Comparison of ENCODE assay signal across 1 cellular context in the genomic region with DNA sequence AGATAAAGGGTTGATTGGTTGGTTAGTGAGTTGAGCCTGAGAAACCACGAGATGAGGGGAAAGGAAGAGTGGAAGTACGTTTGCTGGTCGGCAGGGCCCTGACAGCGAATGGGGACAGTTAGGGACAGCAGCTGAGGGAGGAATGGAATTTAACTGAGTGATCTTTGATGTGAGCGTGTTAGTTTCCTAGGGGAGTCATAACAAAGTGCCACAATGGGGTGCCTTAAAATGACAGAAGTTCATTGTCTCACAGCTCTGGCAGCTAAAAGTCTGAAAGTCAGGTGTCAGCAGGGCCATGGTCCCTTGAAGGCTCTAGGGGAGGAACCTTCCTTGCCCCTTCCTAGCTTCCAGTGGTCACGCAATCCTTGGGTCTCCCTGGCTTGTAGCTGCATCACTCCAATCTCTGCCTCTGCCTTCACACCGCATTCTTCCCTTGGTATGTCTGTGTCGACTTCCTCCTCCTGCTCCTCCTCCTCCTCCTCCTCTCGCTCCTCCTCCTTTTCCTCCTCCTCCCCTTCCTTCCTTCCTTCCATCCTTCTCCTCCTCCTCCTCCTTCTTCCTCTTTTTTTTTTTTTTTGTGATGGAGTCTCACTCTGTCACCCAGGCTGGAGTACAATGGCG.
TF ChIP-seq lines count a peak whose summit lies in the region.

No MANE protein-coding gene starts in this region.

TF ChIP-seq in HepG2, 621 proteins besides CTCF, POLR2A, EP300 and RAD21:
- TF ChIP-seq SP4 (CRISPR knock-in tag; IDR thresholded peaks at IDR 0.05) = no peak
- TF ChIP-seq ZNF530 (CRISPR knock-in tag; IDR thresholded peaks at IDR 0.05; ENCODE audit: low read depth) = no peak
- no peak for TF ChIP-seq TGIF2 (CRISPR knock-in tag; IDR thresholded peaks at IDR 0.05)
- no peak for TF ChIP-seq KDM4B (CRISPR knock-in tag; IDR thresholded peaks at IDR 0.05)
- no peak for TF ChIP-seq ZNF841 (CRISPR knock-in tag; IDR thresholded peaks at IDR 0.05; ENCODE audit: borderline replicate concordance)
- TF ChIP-seq, protein P1, sequence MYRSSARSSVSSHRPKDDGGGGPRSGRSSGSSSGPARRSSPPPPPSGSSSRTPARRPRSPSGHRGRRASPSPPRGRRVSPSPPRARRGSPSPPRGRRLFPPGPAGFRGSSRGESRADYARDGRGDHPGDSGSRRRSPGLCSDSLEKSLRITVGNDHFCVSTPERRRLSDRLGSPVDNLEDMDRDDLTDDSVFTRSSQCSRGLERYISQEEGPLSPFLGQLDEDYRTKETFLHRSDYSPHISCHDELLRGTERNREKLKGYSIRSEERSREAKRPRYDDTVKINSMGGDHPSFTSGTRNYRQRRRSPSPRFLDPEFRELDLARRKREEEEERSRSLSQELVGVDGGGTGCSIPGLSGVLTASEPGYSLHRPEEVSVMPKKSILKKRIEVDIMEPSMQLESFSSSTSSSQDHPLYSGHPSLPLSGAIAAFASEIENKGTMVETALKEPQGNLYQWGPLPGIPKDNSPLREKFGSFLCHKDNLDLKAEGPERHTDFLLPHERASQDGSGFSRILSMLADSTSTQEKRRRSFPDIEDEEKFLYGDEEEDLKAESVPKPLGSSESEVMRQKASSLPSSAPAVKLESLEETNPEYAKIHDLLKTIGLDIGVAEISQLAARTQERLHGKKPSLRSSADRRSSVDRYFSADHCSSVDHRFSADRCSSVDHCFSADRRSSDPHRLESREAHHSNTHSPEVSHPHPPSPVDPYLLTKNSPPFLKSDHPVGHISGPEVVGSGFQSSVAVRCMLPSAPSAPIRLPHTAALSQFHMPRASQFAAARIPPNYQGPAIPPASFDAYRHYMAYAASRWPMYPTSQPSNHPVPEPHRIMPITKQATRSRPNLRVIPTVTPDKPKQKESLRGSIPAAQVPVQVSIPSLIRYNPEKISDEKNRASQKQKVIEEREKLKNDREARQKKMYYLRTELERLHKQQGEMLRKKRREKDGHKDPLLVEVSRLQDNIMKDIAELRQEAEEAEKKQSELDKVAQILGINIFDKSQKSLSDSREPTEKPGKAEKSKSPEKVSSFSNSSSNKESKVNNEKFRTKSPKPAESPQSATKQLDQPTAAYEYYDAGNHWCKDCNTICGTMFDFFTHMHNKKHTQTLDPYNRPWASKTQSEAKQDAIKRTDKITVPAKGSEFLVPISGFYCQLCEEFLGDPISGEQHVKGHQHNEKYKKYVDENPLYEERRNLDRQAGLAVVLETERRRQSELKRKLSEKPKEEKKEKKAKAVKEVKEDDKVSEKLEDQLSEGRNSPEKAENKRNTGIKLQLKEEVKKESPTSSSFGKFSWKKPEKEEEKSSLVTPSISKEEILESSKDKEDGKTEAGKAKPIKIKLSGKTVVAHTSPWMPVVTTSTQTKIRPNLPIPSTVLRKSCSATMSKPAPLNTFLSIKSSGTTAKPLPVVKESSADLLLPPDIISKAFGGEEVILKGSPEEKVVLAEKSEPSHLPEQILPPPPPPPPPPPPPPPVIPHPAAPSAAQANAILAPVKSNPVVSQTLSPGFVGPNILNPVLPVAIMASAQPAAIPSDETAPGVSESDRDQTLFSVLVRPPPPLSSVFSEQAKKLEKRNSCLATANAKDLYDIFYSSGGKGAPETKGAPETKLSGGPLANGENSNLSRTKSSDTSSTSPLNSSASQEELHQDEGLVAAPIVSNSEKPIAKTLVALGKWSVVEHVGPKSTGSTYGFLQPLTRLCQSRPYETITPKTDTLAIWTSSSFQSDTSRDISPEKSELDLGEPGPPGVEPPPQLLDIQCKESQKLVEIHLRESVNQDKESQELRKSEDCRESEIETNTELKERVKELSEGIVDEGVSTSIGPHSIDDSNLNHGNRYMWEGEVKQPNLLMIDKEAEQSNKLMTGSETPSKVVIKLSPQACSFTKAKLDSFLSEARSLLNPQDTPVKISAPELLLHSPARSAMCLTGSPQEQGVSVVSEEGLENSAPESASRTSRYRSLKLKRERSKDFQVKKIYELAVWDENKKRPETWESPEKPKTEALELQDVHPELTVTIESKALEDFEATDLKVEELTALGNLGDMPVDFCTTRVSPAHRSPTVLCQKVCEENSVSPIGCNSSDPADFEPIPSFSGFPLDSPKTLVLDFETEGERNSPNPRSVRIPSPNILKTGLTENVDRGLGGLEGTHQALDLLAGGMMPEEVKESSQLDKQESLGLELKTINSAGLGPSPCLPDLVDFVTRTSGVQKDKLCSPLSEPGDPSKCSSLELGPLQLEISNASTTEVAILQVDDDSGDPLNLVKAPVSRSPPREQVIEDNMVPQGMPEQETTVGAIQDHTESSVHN (CRISPR knock-in tag; IDR thresholded peaks at IDR 0.05) = no peak
- no peak for TF ChIP-seq FOXA3 (CRISPR knock-in tag; IDR thresholded peaks at IDR 0.05)
- no peak for TF ChIP-seq MXD4 (CRISPR knock-in tag; IDR thresholded peaks at IDR 0.05)
- TF ChIP-seq ZNF234 (CRISPR knock-in tag; conservative IDR thresholded peaks at IDR 0.05) = no peak
- TF ChIP-seq, protein P2, sequence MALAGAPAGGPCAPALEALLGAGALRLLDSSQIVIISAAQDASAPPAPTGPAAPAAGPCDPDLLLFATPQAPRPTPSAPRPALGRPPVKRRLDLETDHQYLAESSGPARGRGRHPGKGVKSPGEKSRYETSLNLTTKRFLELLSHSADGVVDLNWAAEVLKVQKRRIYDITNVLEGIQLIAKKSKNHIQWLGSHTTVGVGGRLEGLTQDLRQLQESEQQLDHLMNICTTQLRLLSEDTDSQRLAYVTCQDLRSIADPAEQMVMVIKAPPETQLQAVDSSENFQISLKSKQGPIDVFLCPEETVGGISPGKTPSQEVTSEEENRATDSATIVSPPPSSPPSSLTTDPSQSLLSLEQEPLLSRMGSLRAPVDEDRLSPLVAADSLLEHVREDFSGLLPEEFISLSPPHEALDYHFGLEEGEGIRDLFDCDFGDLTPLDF (CRISPR knock-in tag; IDR thresholded peaks at IDR 0.05) = no peak
- TF ChIP-seq, protein P3, sequence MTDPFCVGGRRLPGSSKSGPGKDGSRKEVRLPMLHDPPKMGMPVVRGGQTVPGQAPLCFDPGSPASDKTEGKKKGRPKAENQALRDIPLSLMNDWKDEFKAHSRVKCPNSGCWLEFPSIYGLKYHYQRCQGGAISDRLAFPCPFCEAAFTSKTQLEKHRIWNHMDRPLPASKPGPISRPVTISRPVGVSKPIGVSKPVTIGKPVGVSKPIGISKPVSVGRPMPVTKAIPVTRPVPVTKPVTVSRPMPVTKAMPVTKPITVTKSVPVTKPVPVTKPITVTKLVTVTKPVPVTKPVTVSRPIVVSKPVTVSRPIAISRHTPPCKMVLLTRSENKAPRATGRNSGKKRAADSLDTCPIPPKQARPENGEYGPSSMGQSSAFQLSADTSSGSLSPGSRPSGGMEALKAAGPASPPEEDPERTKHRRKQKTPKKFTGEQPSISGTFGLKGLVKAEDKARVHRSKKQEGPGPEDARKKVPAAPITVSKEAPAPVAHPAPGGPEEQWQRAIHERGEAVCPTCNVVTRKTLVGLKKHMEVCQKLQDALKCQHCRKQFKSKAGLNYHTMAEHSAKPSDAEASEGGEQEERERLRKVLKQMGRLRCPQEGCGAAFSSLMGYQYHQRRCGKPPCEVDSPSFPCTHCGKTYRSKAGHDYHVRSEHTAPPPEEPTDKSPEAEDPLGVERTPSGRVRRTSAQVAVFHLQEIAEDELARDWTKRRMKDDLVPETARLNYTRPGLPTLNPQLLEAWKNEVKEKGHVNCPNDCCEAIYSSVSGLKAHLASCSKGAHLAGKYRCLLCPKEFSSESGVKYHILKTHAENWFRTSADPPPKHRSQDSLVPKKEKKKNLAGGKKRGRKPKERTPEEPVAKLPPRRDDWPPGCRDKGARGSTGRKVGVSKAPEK (CRISPR knock-in tag; IDR thresholded peaks at IDR 0.05; ENCODE audit: borderline replicate concordance) = no peak
